9 cellular contexts compared by ENCODE assay signal in genomic region chr3:140736863-140737460, GRCh38. TPM values are rescaled to one million over a fixed set of nuclear protein-coding genes. Genes with fewer than 3 reads are reported as not detected.
DNase-seq lines count a peak whose midpoint lies in the region; ATAC-seq and TF ChIP-seq lines count a peak whose summit lies in the region.
"Had no signal": no experiment of that assay in that cellular context is flagged by ENCODE, and none has a peak within 500 bp of the region (broad histone marks: within the 10 kb centered on the region; RNA-seq: fewer than 3 reads in every experiment).

No MANE protein-coding gene starts in this region.

- dilution Hi-C loops in IMR-90 (cut with HindIII; ENCODE audit: low sequenced_read_pairs, unreplicated experiment), result no loop called here

- H2BK5ac ChIP-seq in IMR-90 (ENCODE audit: low read depth, low read length, poor library complexity, severe bottlenecking), result no peak overlapping the region

- no peak for TF ChIP-seq POLR2A in IMR-90 (IDR thresholded peaks at IDR 0.05; ENCODE audit: low read depth, low read length)

- no peaks in the 10 kb centered on the region for H3K36me3 ChIP-seq in IMR-90 (ENCODE audit: control insufficient read depth, insufficient read depth, low read length)
- H3K36me3 ChIP-seq in Panc1 (ENCODE audit: control insufficient read depth, insufficient read depth, low read length), result no peaks in the 10 kb centered on the region
- no peaks in the 10 kb centered on the region for H3K36me3 ChIP-seq in fibroblast of lung (ENCODE audit: control insufficient read depth, insufficient read depth, low read length)
- no peaks in the 10 kb centered on the region for H3K36me3 ChIP-seq in neural progenitor cell
- H3K36me3 ChIP-seq: neutrophil had no signal

- H3K27ac ChIP-seq in IMR-90 (ENCODE audit: insufficient read depth, low read length) (no peak overlapping the region), Panc1 (ENCODE audit: low read length) (no peak overlapping the region), fibroblast of lung (ENCODE audit: insufficient read depth, low read length) (no peak overlapping the region), neural progenitor cell (no peak overlapping the region)
- H3K27ac ChIP-seq: neutrophil had no signal

- H3K4me3 ChIP-seq in IMR-90 (ENCODE audit: insufficient read depth, low read depth, low read length), result no peak overlapping the region
- no peak overlapping the region for H3K4me3 ChIP-seq in Panc1 (ENCODE audit: low read depth in 2 of 2, low read length in 2 of 2)
- no peak overlapping the region for H3K4me3 ChIP-seq in fibroblast of lung (replicated peaks in 1 of 4; ENCODE audit: control extremely low read depth in 1 of 4, insufficient read depth in 1 of 4, low read depth in 3 of 4, low read length in 4 of 4)
- no peak overlapping the region for H3K4me3 ChIP-seq in neural progenitor cell

- no peak overlapping the region for H3K4ac ChIP-seq in IMR-90 (ENCODE audit: low read depth, low read length)

- intact Hi-C loops in IMR-90 (cut with micrococcal nuclease), result no loop called here
- intact Hi-C loops in Panc1 (cut with micrococcal nuclease; ENCODE audit: unreplicated experiment), result no loop called here

- in situ Hi-C loops in IMR-90 (cut with MboI; ENCODE audit: low sequenced_read_pairs), result no loop called here
- in situ Hi-C loops in Panc1 (cut with HindIII; ENCODE audit: low pct_unique_long_range_greater_than_20kb, low sequenced_read_pairs), result no loop called here

- H2AFZ ChIP-seq in IMR-90 (replicated peaks; ENCODE audit: low read length, poor library complexity) (no peak overlapping the region), fibroblast of lung (ENCODE audit: low read length) (no peak overlapping the region), neural progenitor cell (replicated peaks) (peak overlapping the region; percentile 40)

- DNase-seq in GM03348 (ENCODE audit: low spot score) (peak; percentile 64), IMR-90 (no peak), Panc1 (ENCODE audit: low read depth, low spot score) (no peak), fibroblast of lung (ENCODE audit: low read depth in 2 of 2) (peak; percentile 25 to 48), neural progenitor cell (ENCODE audit: low spot score) (peak; percentile 69), RPMI8226 (no peak)

- no peak overlapping the region for H3K23ac ChIP-seq in IMR-90 (ENCODE audit: low read depth, low read length)

- no peak overlapping the region for H3K4me3 Mint-ChIP-seq in neural progenitor cell

- H3K56ac ChIP-seq in IMR-90 (ENCODE audit: extremely low read depth, insufficient read depth, low read length), result no peak overlapping the region

- WGBS in IMR-90 (ENCODE audit: extremely low coverage in 2 of 2, insufficient read length in 1 of 2), 2 experiments, result no CpG with 5 or more reads among the region's 5 CpGs

- H3K14ac ChIP-seq in IMR-90 (replicated peaks; ENCODE audit: low read depth, low read length), result no peak overlapping the region

- no peaks in the 10 kb centered on the region for H3K9me3 Mint-ChIP-seq in neural progenitor cell

- H3K27me3 ChIP-seq in IMR-90 (ENCODE audit: control insufficient read depth, insufficient read depth, low read length) (no peaks in the 10 kb centered on the region), Panc1 (ENCODE audit: control insufficient read depth, insufficient read depth, low read length) (peaks cover 5% of the 10 kb centered on the region), fibroblast of lung (ENCODE audit: control insufficient read depth, insufficient read depth, low read length) (no peaks in the 10 kb centered on the region), neural progenitor cell (no peaks in the 10 kb centered on the region)
- H3K27me3 ChIP-seq: neutrophil had no signal

- H3K4me1 ChIP-seq in IMR-90 (ENCODE audit: control insufficient read depth, insufficient read depth, low read length) (no peaks in the 10 kb centered on the region), Panc1 (ENCODE audit: control insufficient read depth, insufficient read depth, low read length) (no peaks in the 10 kb centered on the region), fibroblast of lung (ENCODE audit: control insufficient read depth, extremely low read depth, insufficient read depth, low read length) (no peaks in the 10 kb centered on the region), neural progenitor cell (no peaks in the 10 kb centered on the region)

- H2BK15ac ChIP-seq in IMR-90 (ENCODE audit: low read depth, low read length), result no peak overlapping the region

- H3K4me2 ChIP-seq in IMR-90 (ENCODE audit: low read depth, low read length), result no peak overlapping the region
- no peak overlapping the region for H3K4me2 ChIP-seq in fibroblast of lung (ENCODE audit: extremely low read depth, insufficient read depth, low read length)
- no peak overlapping the region for H3K4me2 ChIP-seq in neural progenitor cell

- CTCF ChIA-PET in IMR-90 (lab: Yijun Ruan, JAX) (no interaction called here), Panc1 (lab: Charles Lee) (no interaction called here)

- no peak overlapping the region for H4K5ac ChIP-seq in IMR-90 (ENCODE audit: low read depth, low read length)

- no peak overlapping the region for H3K18ac ChIP-seq in IMR-90 (ENCODE audit: low read depth, low read length)

- no peak overlapping the region for H2BK120ac ChIP-seq in IMR-90 (ENCODE audit: low read depth, low read length)

- no peaks in the 10 kb centered on the region for H3K79me1 ChIP-seq in IMR-90 (ENCODE audit: low read depth in 1 of 2, low read length in 2 of 2)

- no peaks in the 10 kb centered on the region for H3F3A ChIP-seq in neural progenitor cell (ENCODE audit: low read depth)

- TF ChIP-seq CTCF in IMR-90 (conservative IDR thresholded peaks at IDR 0.05; ENCODE audit: low read depth, low read length) (peak; percentile 35), Panc1 (IDR thresholded peaks at IDR 0.05) (peak; percentile 64), fibroblast of lung (conservative IDR thresholded peaks at IDR 0.05 in 1 of 2, IDR thresholded peaks at IDR 0.05 in 1 of 2; ENCODE audit: low read depth in 1 of 2, low read length in 2 of 2) (peak; percentile 26 to 45), neural progenitor cell (IDR thresholded peaks at IDR 0.05) (peak; percentile 65)

- POLR2A ChIA-PET in IMR-90 (lab: Charles Lee; ENCODE audit: unreplicated experiment) (no interaction called here), Panc1 (lab: Charles Lee) (no interaction called here)

- no peak for ATAC-seq in IMR-90 (ENCODE audit: low read depth)
- ATAC-seq in Panc1, result no peak
- no peak for ATAC-seq in GM19463 (IDR thresholded peaks at IDR 0.05; ENCODE audit: unreplicated experiment)

- H3K27me3 Mint-ChIP-seq in neural progenitor cell (ENCODE audit: insufficient read depth, low read depth), result peaks cover 2% of the 10 kb centered on the region

- H3K9me3 ChIP-seq in IMR-90 (ENCODE audit: control insufficient read depth, insufficient read depth, low read length), result no peaks in the 10 kb centered on the region; the same call in 1 of the 2 replicates
- H3K9me3 ChIP-seq in Panc1 (ENCODE audit: control insufficient read depth, insufficient read depth, low read depth, low read length), result no peaks in the 10 kb centered on the region
- no peaks in the 10 kb centered on the region for H3K9me3 ChIP-seq in fibroblast of lung (ENCODE audit: control insufficient read depth, insufficient read depth, low read depth, low read length)
- no peaks in the 10 kb centered on the region for H3K9me3 ChIP-seq in neural progenitor cell (ENCODE audit: low read depth)
- H3K9me3 ChIP-seq: neutrophil had no signal

- no TSS peak for BruUV-seq in IMR-90 (replicated peaks; lab: Mats Ljungman, UMichigan)
- no TSS peak for BruUV-seq in Panc1 (replicated peaks; lab: Mats Ljungman, UMichigan)

- no peak overlapping the region for H2AK5ac ChIP-seq in IMR-90 (ENCODE audit: low read depth, low read length)

- H4K20me1 ChIP-seq in IMR-90 (ENCODE audit: insufficient read depth, low read length), result no peaks in the 10 kb centered on the region
- no peaks in the 10 kb centered on the region for H4K20me1 ChIP-seq in fibroblast of lung (ENCODE audit: control insufficient read depth, extremely low read depth, insufficient read depth, low read length)
- no peaks in the 10 kb centered on the region for H4K20me1 ChIP-seq in neural progenitor cell (ENCODE audit: low read depth)

- no peak overlapping the region for H2BK20ac ChIP-seq in IMR-90 (ENCODE audit: low read depth, low read length)

- peak; percentile 60 for TF ChIP-seq RAD21 in IMR-90 (IDR thresholded peaks at IDR 0.05; ENCODE audit: low read length)

- no peak overlapping the region for H2AK9ac ChIP-seq in IMR-90 (replicated peaks; ENCODE audit: low read depth, low read length, poor library complexity)

- no peaks in the 10 kb centered on the region for H3K9me1 ChIP-seq in IMR-90 (ENCODE audit: insufficient read depth, low read length)

- no peak overlapping the region for H3K9ac ChIP-seq in IMR-90 (ENCODE audit: low read depth, low read length)
- H3K9ac ChIP-seq in fibroblast of lung (ENCODE audit: insufficient read depth, low read length), result no peak overlapping the region
- H3K9ac ChIP-seq in neural progenitor cell, result no peak overlapping the region

- no peaks in the 10 kb centered on the region for H3K79me2 ChIP-seq in fibroblast of lung (ENCODE audit: control insufficient read depth, insufficient read depth, low read length)
- H3K79me2 ChIP-seq in neural progenitor cell (ENCODE audit: low read depth), result no peaks in the 10 kb centered on the region

- H4K8ac ChIP-seq in IMR-90 (ENCODE audit: low read depth in 2 of 2, low read length in 2 of 2), result no peak overlapping the region

- no peak overlapping the region for H4K91ac ChIP-seq in IMR-90 (ENCODE audit: insufficient read depth, low read depth, low read length)

- no peaks in the 10 kb centered on the region for H3K4me1 Mint-ChIP-seq in neural progenitor cell

- no peaks in the 10 kb centered on the region for H3K36me3 Mint-ChIP-seq in neural progenitor cell

- no peak overlapping the region for H3K27ac Mint-ChIP-seq in neural progenitor cell

RNA-seq across cellular contexts. Expression of gene TRIM42, which starts 59.1 kb away (rescaled TPM):
- total RNA-seq in IMR-90 (2012; rRNA removed) (not detected in 2 replicates), Panc1 (2021; ENCODE audit: unreplicated experiment) (not detected), fibroblast of lung (not detected in 2 replicates), neural progenitor cell (ENCODE audit: low replicate concordance) (not detected in 2 replicates)
- polyA plus RNA-seq in IMR-90 (2012; rRNA removed) (not detected in 2 replicates), fibroblast of lung (not detected in 2 replicates)
- not detected in 2 replicates for polyA plus RNA-seq in IMR-90 (2012; cell fraction: cytosol; rRNA removed)
- polyA plus RNA-seq in IMR-90 (2012; cell fraction: nucleus; rRNA removed; ENCODE audit: low replicate concordance), result not detected in 2 replicates
- not detected for polyA plus RNA-seq in Panc1 (2012; ENCODE audit: insufficient read length)
- not detected in 2 replicates for polyA plus RNA-seq in fibroblast of lung (2012)
- not detected in 2 replicates for polyA minus RNA-seq in fibroblast of lung (ENCODE audit: low replicate concordance)
- total RNA-seq: T-helper 1 cell treated with Interleukin-12 subunit alpha and Interleukin-12 subunit beta and Interleukin-4 antibody, amounts not matched to agents 30 ng/mL and 1 ng/mL, for 36 hours had no signal

Comparison
In these comparisons a context has a peak if more than half of its experiments do, and no peak if none do; other contexts are left out.
1. DNase-seq: peak in GM03348 (single experiment), fibroblast of lung (2 of 2) and neural progenitor cell (single experiment); none in IMR-90 (single experiment), Panc1 (single experiment) and RPMI8226 (single experiment).
2. Peak in every context shown above with its lines, with median percentiles within 50 percentile points of each other: CTCF ChIP-seq.